ENCODE assay signal across 9 cellular contexts in the genomic region with DNA sequence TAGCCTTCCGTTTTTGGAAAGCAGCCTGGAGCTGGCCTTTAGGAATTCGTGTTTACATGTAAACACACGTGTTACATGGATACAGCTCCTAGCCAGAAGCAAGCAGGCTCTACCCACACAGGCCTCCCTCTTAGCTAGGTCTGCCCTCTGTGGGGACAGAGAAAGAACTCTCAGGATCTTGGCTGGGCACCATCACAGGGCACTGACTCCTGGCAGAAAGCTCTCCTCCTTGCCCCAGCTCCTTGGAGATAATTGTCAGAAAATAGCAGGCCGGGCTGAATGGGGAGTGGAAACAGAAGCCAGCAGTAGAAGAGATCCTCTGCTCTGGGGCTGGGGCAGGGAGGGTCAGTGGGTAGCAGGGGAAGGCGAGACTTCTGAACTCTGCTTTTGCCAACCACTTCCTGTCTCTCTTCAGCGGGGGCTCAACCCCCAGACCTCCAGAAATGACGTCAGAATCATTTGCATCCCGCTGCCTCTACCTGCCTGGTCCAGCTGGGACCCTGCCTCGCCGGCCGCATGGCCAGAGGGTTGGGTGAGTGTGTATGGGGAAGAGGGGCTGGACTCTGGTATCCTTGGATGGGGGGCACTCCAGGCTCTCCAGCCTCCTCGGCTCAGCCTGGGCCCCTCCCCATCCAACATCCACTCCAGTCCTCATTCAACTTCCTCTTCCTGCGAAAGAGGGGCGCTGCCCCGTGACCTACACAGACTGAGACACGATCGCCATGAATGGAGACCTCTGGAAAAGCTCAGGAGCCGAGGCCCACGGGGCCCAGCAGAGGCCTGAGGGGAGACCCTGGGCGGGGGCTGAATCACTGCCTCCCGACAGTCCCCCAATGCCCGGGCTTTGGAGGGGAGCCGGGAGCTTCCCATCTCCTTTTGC. TPM values are rescaled to one million over a fixed set of nuclear protein-coding genes. Genes with fewer than 3 reads are reported as not detected.
DNase-seq lines count a peak whose midpoint lies in the region; ATAC-seq and TF ChIP-seq lines count a peak whose summit lies in the region.
"Had no signal": no experiment of that assay in that cellular context is flagged by ENCODE, and none has a peak within 500 bp of the region (broad histone marks: within the 10 kb centered on the region; RNA-seq: fewer than 3 reads in every experiment).

No MANE protein-coding gene starts in this region.

- ATAC-seq in HG02885 (IDR thresholded peaks at IDR 0.05; ENCODE audit: poor library complexity, unreplicated experiment) (peak; percentile 70), heart left ventricle (peak; percentile 13 to 44 (median 24))

- TF ChIP-seq POLR2A in heart left ventricle (IDR thresholded peaks at IDR 0.05) = no peak

- 33% methylated on average over 16 of the region's 23 CpGs for WGBS in SK-N-SH (ENCODE audit: low lambda C conversion rate)
- WGBS in heart left ventricle, 4 donors = 3 to 8% (median 5%) methylated on average over 21 to 23 of the region's 23 CpGs

- intact Hi-C loops in activated CD4-positive, alpha-beta T cell treated with anti-CD3 and anti-CD28 coated beads, Interleukin-2, amount 10 ng/mL, durations not matched to agents 24 days and 14 days (cut with micrococcal nuclease) = loop anchor here (5.0 kb wide), 3 partner anchors 56 to 126 kb away; partner anchors contain the start of gene HOXC12
- intact Hi-C loops in heart left ventricle (cut with DNase I) = no loop called here

- DNase-seq in activated CD4-positive, alpha-beta T cell treated with anti-CD3 and anti-CD28 coated beads, Interleukin-2, amount 10 ng/mL, durations not matched to agents 24 days and 14 days = no peak
- DNase-seq in activated CD4-positive, alpha-beta T cell treated with anti-CD3 and anti-CD28 coated beads for 48 hours = no peak
- peak; percentile 84 for DNase-seq in SK-N-SH
- DNase-seq in heart left ventricle = no peak
- DNase-seq in central memory CD4-positive, alpha-beta T cell = no peak
- no peak for DNase-seq in NCI-H146 treated with DMSO at 0.1 percent for 48 hours (lab: John Stamatoyannopoulos, UW; ENCODE audit: unreplicated experiment)

- peak overlapping the region; percentile 57 to 96 for H3K27ac ChIP-seq in SK-N-SH (ENCODE audit: low read depth in 2 of 2, low read length in 1 of 2)
- peak overlapping the region in 2 of 12 donors; percentile 22 to 24 for H3K27ac ChIP-seq in heart left ventricle
- H3K27ac ChIP-seq: C4-2B had no signal

- peak overlapping the region; percentile 56 for H3K4me3 Mint-ChIP-seq in activated CD4-positive, alpha-beta T cell treated with anti-CD3 and anti-CD28 coated beads, Interleukin-2, amount 10 ng/mL, durations not matched to agents 24 days and 14 days

- no peaks in the 10 kb centered on the region for H4K20me1 ChIP-seq in SK-N-SH (ENCODE audit: insufficient read depth)

- H3K4me2 ChIP-seq in SK-N-SH (peak overlapping the region; percentile 86), skeletal muscle satellite cell (ENCODE audit: low read length) (peak overlapping the region; percentile 87)

- peaks cover 89% of the 10 kb centered on the region for H3K27me3 Mint-ChIP-seq in activated CD4-positive, alpha-beta T cell treated with anti-CD3 and anti-CD28 coated beads, Interleukin-2, amount 10 ng/mL, durations not matched to agents 24 days and 14 days

- H3K27me3 ChIP-seq in SK-N-SH (ENCODE audit: insufficient read depth) (no peaks in the 10 kb centered on the region), heart left ventricle (peaks cover 43 to 99% (median 93%) of the 10 kb centered on the region in 9 donors), skeletal muscle satellite cell (ENCODE audit: control insufficient read depth, insufficient read depth, low read length) (no peaks in the 10 kb centered on the region)

- POLR2A ChIA-PET in SK-N-SH (lab: Yijun Ruan, JAX) = interaction anchor here (0.6 to 3.6 kb wide), 13 partner anchors 13 to 227 kb away, joined by 3 to 25 read pairs (median 4); partner anchors contain the start of genes HNRNPA1, HOXC5 and SMUG1

- TF ChIP-seq RAD21 in SK-N-SH (IDR thresholded peaks at IDR 0.05; ENCODE audit: low read length) = no peak

- H3K9me3 ChIP-seq in SK-N-SH = no peaks in the 10 kb centered on the region
- H3K9me3 ChIP-seq in heart left ventricle = no peaks in the 10 kb centered on the region
- no peaks in the 10 kb centered on the region for H3K9me3 ChIP-seq in skeletal muscle satellite cell (replicated peaks; ENCODE audit: low read length)

- H3K9ac ChIP-seq in SK-N-SH (peak overlapping the region; percentile 81), skeletal muscle satellite cell (ENCODE audit: low read depth, low read length) (peak overlapping the region; percentile 82)

- peak overlapping the region; percentile 98 for H2AFZ ChIP-seq in SK-N-SH (ENCODE audit: low read depth)

- CTCF ChIA-PET in SK-N-SH (lab: Yijun Ruan, JAX) = interaction anchor here (0.6 to 5.0 kb wide), 24 partner anchors 10 to 162 kb away, joined by 3 to 45 read pairs (median 5); partner anchors contain the start of genes HOXC5, HOXC8 and SMUG1

- no peaks in the 10 kb centered on the region for H3K9me3 Mint-ChIP-seq in activated CD4-positive, alpha-beta T cell treated with anti-CD3 and anti-CD28 coated beads, Interleukin-2, amount 10 ng/mL, durations not matched to agents 24 days and 14 days

- H3K36me3 ChIP-seq in SK-N-SH (replicated peaks in 1 of 2; ENCODE audit: control insufficient read depth in 1 of 2, insufficient read depth in 2 of 2, low read length in 1 of 2) (peaks cover 0 to 4% of the 10 kb centered on the region in 2 experiments), heart left ventricle (no peaks in the 10 kb centered on the region), skeletal muscle satellite cell (ENCODE audit: insufficient read depth, low read length) (peaks cover 2% of the 10 kb centered on the region)

- H3K79me2 ChIP-seq in SK-N-SH (ENCODE audit: insufficient read depth) = peaks cover 25% of the 10 kb centered on the region

- H3K4me3 ChIP-seq in SK-N-SH (ENCODE audit: low read depth in 2 of 2, low read length in 1 of 2) (peak overlapping the region; percentile 82 to 85), heart left ventricle (peak overlapping the region; percentile 9 to 55 (median 44)), skeletal muscle satellite cell (ENCODE audit: low read length) (peak overlapping the region; percentile 73)

- peaks cover 22% of the 10 kb centered on the region for H3K4me1 Mint-ChIP-seq in activated CD4-positive, alpha-beta T cell treated with anti-CD3 and anti-CD28 coated beads, Interleukin-2, amount 10 ng/mL, durations not matched to agents 24 days and 14 days

- TF ChIP-seq EP300 in SK-N-SH (IDR thresholded peaks at IDR 0.05; ENCODE audit: borderline replicate concordance in 1 of 2, low read depth in 1 of 2, low read length in 1 of 2) = no peak

- peaks cover 8% of the 10 kb centered on the region for H3F3A ChIP-seq in SK-N-SH (replicated peaks; ENCODE audit: insufficient read depth)

- peaks cover 2% of the 10 kb centered on the region for H3K36me3 Mint-ChIP-seq in activated CD4-positive, alpha-beta T cell treated with anti-CD3 and anti-CD28 coated beads, Interleukin-2, amount 10 ng/mL, durations not matched to agents 24 days and 14 days (ENCODE audit: low read depth)

- TF ChIP-seq CTCF in SK-N-SH (IDR thresholded peaks at IDR 0.05) (no peak), heart left ventricle (IDR thresholded peaks at IDR 0.05) (no peak)

- H3K4me1 ChIP-seq in SK-N-SH (ENCODE audit: control insufficient read depth in 1 of 2, insufficient read depth in 2 of 2, low read depth in 1 of 2, low read length in 1 of 2) (peaks cover 15 to 29% of the 10 kb centered on the region in 2 experiments; a peak in 3 of 4 replicates), heart left ventricle (peaks cover 0 to 12% (median 1%) of the 10 kb centered on the region in 12 donors), skeletal muscle satellite cell (ENCODE audit: control insufficient read depth, insufficient read depth, low read length) (peaks cover 35% of the 10 kb centered on the region)

- H3K27ac Mint-ChIP-seq in activated CD4-positive, alpha-beta T cell treated with anti-CD3 and anti-CD28 coated beads, Interleukin-2, amount 10 ng/mL, durations not matched to agents 24 days and 14 days = peak overlapping the region; percentile 56

- H3K9me2 ChIP-seq in SK-N-SH = no peaks in the 10 kb centered on the region

RNA-seq across cellular contexts. Expression of gene HOXC4, which starts 0.7 kb away (rescaled TPM):
- not detected in 2 replicates for total RNA-seq in activated CD4-positive, alpha-beta T cell treated with anti-CD3 and anti-CD28 coated beads, Interleukin-2, amount 10 ng/mL, durations not matched to agents 24 days and 14 days
- polyA plus RNA-seq in SK-N-SH (2012; rRNA removed) = 1.6 and 3.7 TPM in 2 replicates
- polyA plus RNA-seq in SK-N-SH (2012; cell fraction: cytosol; rRNA removed) = 4.7 and 5.9 TPM in 2 replicates
- polyA plus RNA-seq in SK-N-SH (2012; cell fraction: nucleus; rRNA removed) = 6.5 and 7.3 TPM in 2 replicates
- total RNA-seq in heart left ventricle = 1 to 10 TPM in 1 of 9 donors, under 1 TPM in 2, not detected in 6; 0.20 to 1.2 (median 0.29) TPM
- under 1 TPM in 1 of 2 donors, not detected in 1; 0.06 TPM for polyA plus RNA-seq in heart left ventricle
- 1.0 and 1.3 TPM in 2 replicates for total RNA-seq in skeletal muscle satellite cell (2012; rRNA removed)

RNA-seq across cellular contexts. Expression of gene HOXC5, which starts 20.1 kb away (rescaled TPM):
- not detected in 2 replicates for total RNA-seq in activated CD4-positive, alpha-beta T cell treated with anti-CD3 and anti-CD28 coated beads, Interleukin-2, amount 10 ng/mL, durations not matched to agents 24 days and 14 days
- polyA plus RNA-seq in SK-N-SH (2012; rRNA removed) (1.5 and 2.1 TPM in 2 replicates), heart left ventricle (not detected)
- 1.2 and 1.8 TPM in 2 replicates for polyA plus RNA-seq in SK-N-SH (2012; cell fraction: cytosol; rRNA removed)
- polyA plus RNA-seq in SK-N-SH (2012; cell fraction: nucleus; rRNA removed) = 1.7 and 2.3 TPM in 2 replicates
- not detected for total RNA-seq in heart left ventricle
- total RNA-seq in skeletal muscle satellite cell (2012; rRNA removed) = 1.1 and 1.3 TPM in 2 replicates

RNA-seq across cellular contexts. Expression of gene HOXC6, which starts 24.7 kb away (rescaled TPM):
- total RNA-seq in activated CD4-positive, alpha-beta T cell treated with anti-CD3 and anti-CD28 coated beads, Interleukin-2, amount 10 ng/mL, durations not matched to agents 24 days and 14 days = not detected in 2 replicates
- polyA plus RNA-seq in SK-N-SH (2012; rRNA removed) = 6.1 and 9.1 TPM in 2 replicates
- 6.4 and 7.6 TPM in 2 replicates for polyA plus RNA-seq in SK-N-SH (2012; cell fraction: cytosol; rRNA removed)
- polyA plus RNA-seq in SK-N-SH (2012; cell fraction: nucleus; rRNA removed) = 14.9 and 15.9 TPM in 2 replicates
- under 1 TPM in 1 of 9 donors, not detected in 8; 0.40 TPM for total RNA-seq in heart left ventricle
- polyA plus RNA-seq in heart left ventricle = under 1 TPM; 0.04 to 0.08 TPM
- 2.5 and 4.6 TPM in 2 replicates for total RNA-seq in skeletal muscle satellite cell (2012; rRNA removed)

RNA-seq across cellular contexts. Expression of gene HOXC8, which starts 44.2 kb away (rescaled TPM):
- total RNA-seq in activated CD4-positive, alpha-beta T cell treated with anti-CD3 and anti-CD28 coated beads, Interleukin-2, amount 10 ng/mL, durations not matched to agents 24 days and 14 days = not detected in 2 replicates
- polyA plus RNA-seq in SK-N-SH (2012; rRNA removed) (1.7 and 1.8 TPM in 2 replicates), heart left ventricle (not detected)
- 1.8 and 2.0 TPM in 2 replicates for polyA plus RNA-seq in SK-N-SH (2012; cell fraction: cytosol; rRNA removed)
- 0.53 and 0.75 TPM in 2 replicates for polyA plus RNA-seq in SK-N-SH (2012; cell fraction: nucleus; rRNA removed)
- not detected for total RNA-seq in heart left ventricle
- 3.1 and 4.8 TPM in 2 replicates for total RNA-seq in skeletal muscle satellite cell (2012; rRNA removed)

RNA-seq across cellular contexts. Expression of gene HOXC9, which starts 53.0 kb away (rescaled TPM):
- not detected in 2 replicates for total RNA-seq in activated CD4-positive, alpha-beta T cell treated with anti-CD3 and anti-CD28 coated beads, Interleukin-2, amount 10 ng/mL, durations not matched to agents 24 days and 14 days
- polyA plus RNA-seq in SK-N-SH (2012; rRNA removed) (1.2 and 1.9 TPM in 2 replicates), heart left ventricle (not detected)
- polyA plus RNA-seq in SK-N-SH (2012; cell fraction: cytosol; rRNA removed) = 1.8 and 2.4 TPM in 2 replicates
- polyA plus RNA-seq in SK-N-SH (2012; cell fraction: nucleus; rRNA removed) = 1.0 and 1.1 TPM in 2 replicates
- total RNA-seq in heart left ventricle = not detected
- total RNA-seq in skeletal muscle satellite cell (2012; rRNA removed) = 4.1 and 7.6 TPM in 2 replicates
